In the genomic region with DNA sequence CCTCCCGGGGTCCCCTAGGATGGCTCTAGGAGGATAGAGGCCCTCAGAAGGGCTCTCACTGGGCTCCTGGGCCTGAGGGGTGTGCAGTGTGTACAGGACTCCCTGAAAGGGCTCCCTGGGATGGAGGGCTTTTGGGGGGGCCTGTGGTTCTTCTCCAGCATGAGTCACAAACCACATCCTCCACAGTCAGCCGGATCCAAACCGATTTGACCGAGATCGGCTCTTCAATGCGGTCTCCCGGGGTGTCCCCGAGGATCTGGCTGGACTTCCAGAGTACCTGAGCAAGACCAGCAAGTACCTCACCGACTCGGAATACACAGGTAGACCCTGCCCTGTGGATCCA, we compare ENCODE assay signal across 8 cellular contexts. TPM values are rescaled to one million over a fixed set of nuclear protein-coding genes. Genes with fewer than 3 reads are reported as not detected.
DNase-seq lines count a peak whose midpoint lies in the region; TF ChIP-seq lines count a peak whose summit lies in the region.

No MANE protein-coding gene starts in this region.

- DNase-seq in GDM1 (lab: John Stamatoyannopoulos, UW) (peak; percentile 23), astrocyte of the cerebellum (ENCODE audit: low read depth) (peak; percentile 89), osteocyte (ENCODE audit: extremely low spot score, unreplicated experiment) (no peak), hypothalamus (lab: John Stamatoyannopoulos, UW) (no peak), nucleus accumbens (lab: John Stamatoyannopoulos, UW) (no peak), NCI-H526 (lab: John Stamatoyannopoulos, UW) (no peak), endothelial cell (ENCODE audit: low spot score) (no peak)

- no peaks in the 10 kb centered on the region for H4K20me1 ChIP-seq in OCI-LY3 (ENCODE audit: insufficient read depth, low read length)

- H3K36me3 Mint-ChIP-seq in osteocyte (ENCODE audit: unreplicated experiment) (no peaks in the 10 kb centered on the region), endothelial cell (ENCODE audit: low read depth, unreplicated experiment) (no peaks in the 10 kb centered on the region)

- in situ Hi-C loops in astrocyte of the cerebellum (cut with HindIII; ENCODE audit: low sequenced_read_pairs), result no loop called here

- peaks cover 29% of the 10 kb centered on the region for H3K4me1 Mint-ChIP-seq in osteocyte (ENCODE audit: unreplicated experiment)
- H3K4me1 Mint-ChIP-seq in endothelial cell (ENCODE audit: unreplicated experiment), result peaks cover 12% of the 10 kb centered on the region

- no peak overlapping the region for H3K4me3 ChIP-seq in OCI-LY3 (ENCODE audit: low read length)
- peak overlapping the region; percentile 3 for H3K4me3 ChIP-seq in astrocyte of the cerebellum (ENCODE audit: low read depth, low read length)

- TF ChIP-seq CTCF in OCI-LY3 (IDR thresholded peaks at IDR 0.05; ENCODE audit: low read depth, low read length) (no peak), astrocyte of the cerebellum (IDR thresholded peaks at IDR 0.05; ENCODE audit: low read depth, low read length, missing control alignments) (no peak), osteocyte (IDR thresholded peaks at IDR 0.05) (no peak), endothelial cell (IDR thresholded peaks at IDR 0.05; ENCODE audit: unreplicated experiment) (no peak)

- peak overlapping the region; percentile 63 for H3K4me2 ChIP-seq in OCI-LY3 (ENCODE audit: low read length)

- H3K27me3 Mint-ChIP-seq in osteocyte (ENCODE audit: unreplicated experiment) (no peaks in the 10 kb centered on the region), endothelial cell (ENCODE audit: unreplicated experiment) (peaks cover 2% of the 10 kb centered on the region)

- peak overlapping the region; percentile 63 for H3K27ac Mint-ChIP-seq in osteocyte (ENCODE audit: unreplicated experiment)
- H3K27ac Mint-ChIP-seq in endothelial cell (ENCODE audit: unreplicated experiment), result no peak overlapping the region

- peak overlapping the region; percentile 89 for H3K27ac ChIP-seq in OCI-LY3 (ENCODE audit: low read length)

- H2AFZ ChIP-seq in OCI-LY3 (ENCODE audit: low read depth, low read length), result no peak overlapping the region

- peaks cover 19% of the 10 kb centered on the region for H3K79me2 ChIP-seq in OCI-LY3 (ENCODE audit: low read length)

- no peaks in the 10 kb centered on the region for H3K27me3 ChIP-seq in OCI-LY3 (ENCODE audit: low read depth, low read length)

- no peak overlapping the region for H3K4me3 Mint-ChIP-seq in osteocyte (ENCODE audit: unreplicated experiment)
- no peak overlapping the region for H3K4me3 Mint-ChIP-seq in endothelial cell (ENCODE audit: unreplicated experiment)

- H3K9me3 Mint-ChIP-seq in osteocyte (ENCODE audit: unreplicated experiment), result no peaks in the 10 kb centered on the region
- no peaks in the 10 kb centered on the region for H3K9me3 Mint-ChIP-seq in endothelial cell (ENCODE audit: unreplicated experiment)

- H3K36me3 ChIP-seq in OCI-LY3 (replicated peaks; ENCODE audit: low read depth, low read length), result no peaks in the 10 kb centered on the region

- no peak overlapping the region for H3K9ac ChIP-seq in OCI-LY3 (ENCODE audit: low read length)

- H3K4me1 ChIP-seq in OCI-LY3 (ENCODE audit: low read length), result peaks cover 37% of the 10 kb centered on the region

- H3K9me3 ChIP-seq in OCI-LY3 (ENCODE audit: insufficient read depth, low read length), result no peaks in the 10 kb centered on the region

RNA-seq across cellular contexts. Expression of a gene that starts 4.5 kb away (rescaled TPM):
- total RNA-seq in osteocyte, result 1.3 and 1.9 TPM in 2 replicates
- 4.8 TPM for total RNA-seq in endothelial cell (ENCODE audit: unreplicated experiment)

RNA-seq across cellular contexts. Expression of a gene that starts 39.0 kb away (rescaled TPM):
- 1,191 and 1,207 TPM in 2 replicates for total RNA-seq in osteocyte
- total RNA-seq in endothelial cell (ENCODE audit: unreplicated experiment), result 2,050 TPM

Comparison
In these comparisons a context has a peak if more than half of its experiments do, and no peak if none do; other contexts are left out.
1. DNase-seq: peak in GDM1 (single experiment) and astrocyte of the cerebellum (single experiment); none in osteocyte (single experiment), hypothalamus (0 of 51), nucleus accumbens (0 of 56), NCI-H526 (0 of 2) and endothelial cell (single experiment).